22 cellular contexts compared by ENCODE assay signal in genomic region chr4:98608343-98608742, GRCh38.
"Had no signal": no experiment of that assay in that cellular context is flagged by ENCODE, and none has a peak within 500 bp of the region (broad histone marks: within the 10 kb centered on the region; RNA-seq: fewer than 3 reads in every experiment).

No MANE protein-coding gene starts in this region.

- H3K4me3 ChIP-seq: body of pancreas, ovary, sigmoid colon, spleen, testis, upper lobe of right lung had no signal

- H3K27ac Mint-ChIP-seq: activated CD8-positive, alpha-beta memory T cell treated with anti-CD3 and anti-CD28 coated beads, Interleukin-2, amount 10 ng/mL, durations not matched to agents 7 days and 5 days; activated naive CD8-positive, alpha-beta T cell had no signal

- DNase-seq: activated CD4-positive, alpha-beta T cell treated with anti-CD3 and anti-CD28 coated beads, Interleukin-2, amount 50 U/mL, for 4 hours; activated CD8-positive, alpha-beta memory T cell treated with anti-CD3 and anti-CD28 coated beads, Interleukin-2, amount 10 ng/mL, durations not matched to agents 7 days and 5 days; activated effector memory CD4-positive, alpha-beta T cell treated with anti-CD3 and anti-CD28 coated beads, Interleukin-2, amount 50 U/mL, for 16 hours; activated T-cell treated with anti-CD3 and anti-CD28 coated beads, Interleukin-2, amount 50 U/mL, for 24 hours; amniotic stem cell; body of pancreas; cortex of kidney; effector CD8-positive, alpha-beta T cell; foreskin keratinocyte; kidney glomerular epithelial cell; mesenchymal stem cell; ovary; sigmoid colon; spleen; stimulated activated naive CD8-positive, alpha-beta T cell treated with anti-CD3 and anti-CD28 coated beads, Interleukin-15, amount 100 ng/mL, for 72 hours; testis; upper lobe of right lung had no signal

- H3K27me3 Mint-ChIP-seq: activated naive CD8-positive, alpha-beta T cell; activated T-cell treated with anti-CD3 and anti-CD28 coated beads, Interleukin-2, amount 50 U/mL, for 24 hours; central memory CD8-positive, alpha-beta T cell; stimulated activated naive CD8-positive, alpha-beta T cell treated with anti-CD3 and anti-CD28 coated beads, Interleukin-15, amount 100 ng/mL, for 72 hours had no signal

- H3K4me3 Mint-ChIP-seq: activated CD8-positive, alpha-beta memory T cell treated with anti-CD3 and anti-CD28 coated beads, Interleukin-2, amount 10 ng/mL, durations not matched to agents 7 days and 5 days; activated naive CD8-positive, alpha-beta T cell; activated T-cell treated with anti-CD3 and anti-CD28 coated beads, Interleukin-2, amount 50 U/mL, for 24 hours; central memory CD8-positive, alpha-beta T cell; neural crest cell; stimulated activated naive CD8-positive, alpha-beta T cell treated with anti-CD3 and anti-CD28 coated beads, Interleukin-15, amount 100 ng/mL, for 72 hours; T-helper 2 cell treated with Interferon-gamma antibody and Interleukin-4, amounts not matched to agents 5 μg/mL and 100 μg/mL, for 36 hours had no signal

- H3K9me3 Mint-ChIP-seq: central memory CD8-positive, alpha-beta T cell; neural crest cell; T-helper 2 cell treated with Interferon-gamma antibody and Interleukin-4, amounts not matched to agents 5 μg/mL and 100 μg/mL, for 36 hours had no signal

- ATAC-seq: activated CD4-positive, CD25-positive, alpha-beta regulatory T cell treated with anti-CD3 and anti-CD28 coated beads, Interleukin-2, amount 50 U/mL, for 24 hours; activated CD8-positive, alpha-beta memory T cell treated with anti-CD3 and anti-CD28 coated beads, Interleukin-2, amount 10 ng/mL, durations not matched to agents 7 days and 5 days; body of pancreas; foreskin keratinocyte; stimulated activated naive CD8-positive, alpha-beta T cell treated with anti-CD3 and anti-CD28 coated beads, Interleukin-15, amount 100 ng/mL, for 72 hours; upper lobe of right lung had no signal
